Comparison of ENCODE assay signal across 13 cellular contexts in genomic region chr1:85850238-85850637, GRCh38.
DNase-seq lines count a peak whose midpoint lies in the region; ATAC-seq lines count a peak whose summit lies in the region.
"Had no signal": no experiment of that assay in that cellular context is flagged by ENCODE, and none has a peak within 500 bp of the region (broad histone marks: within the 10 kb centered on the region; RNA-seq: fewer than 3 reads in every experiment).

No MANE protein-coding gene starts in this region.

- DNase-seq in DMS53 (lab: John Stamatoyannopoulos, UW) (peak; percentile 89), LoVo (ENCODE audit: low spot score) (peak; percentile 80), astrocyte of the hippocampus (ENCODE audit: low read depth, low spot score) (peak; percentile 91), left kidney (ENCODE audit: low read depth, low spot score) (peak; percentile 49), cerebellum (ENCODE audit: low spot score) (no peak), NCI-H2081 treated with DMSO at 0.1 percent for 48 hours (lab: John Stamatoyannopoulos, UW) (no peak)
- no peak for DNase-seq in stimulated activated CD4-positive, alpha-beta T cell treated with anti-CD3 and anti-CD28 coated beads, Interleukin-4, amount 100 ng/mL, for 1 hour
- DNase-seq: activated CD4-positive, alpha-beta T cell treated with anti-CD3 and anti-CD28 coated beads for 48 hours; caudate nucleus; GDM1; retina; stomach had no signal

- no peak for ATAC-seq in GM21515 (IDR thresholded peaks at IDR 0.05; ENCODE audit: unreplicated experiment)

Comparison
In these comparisons a context has a peak if more than half of its experiments do, and no peak if none do; other contexts are left out.
1. DNase-seq: peak in DMS53 (single experiment), LoVo (single experiment), astrocyte of the hippocampus (single experiment) and left kidney (single experiment); none in cerebellum (single experiment), NCI-H2081 treated with DMSO at 0.1 percent for 48 hours (single experiment) and stimulated activated CD4-positive, alpha-beta T cell treated with anti-CD3 and anti-CD28 coated beads, Interleukin-4, amount 100 ng/mL, for 1 hour (single experiment).